ENCODE assay signal across 8 cellular contexts in genomic region chr1:228646717-228647522, GRCh38.
DNase-seq lines count a peak whose midpoint lies in the region; ATAC-seq and TF ChIP-seq lines count a peak whose summit lies in the region.

No MANE protein-coding gene starts in this region.

- no peaks in the 10 kb centered on the region for H3K9me3 Mint-ChIP-seq in activated naive CD4-positive, alpha-beta T cell treated with anti-CD3 and anti-CD28 coated beads, Interleukin-2, amount 50 U/mL, for 24 hours

- H3K27me3 ChIP-seq in OCI-LY1 (ENCODE audit: insufficient read depth, low read length) = no peaks in the 10 kb centered on the region

- H3K9ac ChIP-seq in OCI-LY1 (ENCODE audit: low read length) = peak overlapping the region; percentile 60

- H4K20me1 ChIP-seq in OCI-LY1 (ENCODE audit: insufficient read depth, low read length) = no peaks in the 10 kb centered on the region

- peak; percentile 68 for DNase-seq in DMS114 treated with DMSO at 0.1 percent for 48 hours (lab: John Stamatoyannopoulos, UW; ENCODE audit: unreplicated experiment)
- DNase-seq in left ventricle myocardium superior = peak; percentile 60
- no peak for DNase-seq in retinal pigment epithelial cell (ENCODE audit: low read depth)

- peak overlapping the region; percentile 24 for H3K27ac ChIP-seq in OCI-LY1 (ENCODE audit: low read depth, low read length, poor library complexity, severe bottlenecking)

- TF ChIP-seq CTCF in OCI-LY1 (IDR thresholded peaks at IDR 0.05; ENCODE audit: low read length) (no peak), retinal pigment epithelial cell (conservative IDR thresholded peaks at IDR 0.05; ENCODE audit: low read depth, low read length) (no peak)

- peaks cover 2% of the 10 kb centered on the region for H3K36me3 Mint-ChIP-seq in activated naive CD4-positive, alpha-beta T cell treated with anti-CD3 and anti-CD28 coated beads, Interleukin-2, amount 50 U/mL, for 24 hours

- no peaks in the 10 kb centered on the region for H3K9me3 ChIP-seq in OCI-LY1 (ENCODE audit: low read length)

- H3K4me2 ChIP-seq in OCI-LY1 (ENCODE audit: low read length) = peak overlapping the region; percentile 72

- peaks cover 31% of the 10 kb centered on the region for H3K4me1 Mint-ChIP-seq in activated naive CD4-positive, alpha-beta T cell treated with anti-CD3 and anti-CD28 coated beads, Interleukin-2, amount 50 U/mL, for 24 hours

- ATAC-seq in HG03025 (IDR thresholded peaks at IDR 0.05; ENCODE audit: low FRiP score, unreplicated experiment) (peak; percentile 43), left ventricle myocardium superior (peak; percentile 78), GM21528 (IDR thresholded peaks at IDR 0.05; ENCODE audit: low FRiP score, unreplicated experiment) (no peak), GM18519 (IDR thresholded peaks at IDR 0.05; ENCODE audit: low FRiP score, unreplicated experiment) (no peak)

- H3K36me3 ChIP-seq in OCI-LY1 (ENCODE audit: insufficient read depth, low read length) = peaks cover 7% of the 10 kb centered on the region; the same call in 1 of the 2 replicates

- no peaks in the 10 kb centered on the region for H3K9me2 ChIP-seq in OCI-LY1 (ENCODE audit: low read depth, low read length)

- intact Hi-C loops in left ventricle myocardium superior (cut with micrococcal nuclease) = no loop called here

- no peak overlapping the region for H2AFZ ChIP-seq in OCI-LY1 (ENCODE audit: low read length)

- peak overlapping the region; percentile 81 for H3K27ac Mint-ChIP-seq in activated naive CD4-positive, alpha-beta T cell treated with anti-CD3 and anti-CD28 coated beads, Interleukin-2, amount 50 U/mL, for 24 hours

- no peaks in the 10 kb centered on the region for H3K4me1 ChIP-seq in OCI-LY1 (ENCODE audit: insufficient read depth, low read length, severe bottlenecking)

- H3K4me3 Mint-ChIP-seq in activated naive CD4-positive, alpha-beta T cell treated with anti-CD3 and anti-CD28 coated beads, Interleukin-2, amount 50 U/mL, for 24 hours = peak overlapping the region; percentile 93

- H3F3A ChIP-seq in OCI-LY1 (ENCODE audit: insufficient read depth, low read length) = no peaks in the 10 kb centered on the region

- H3K27me3 Mint-ChIP-seq in activated naive CD4-positive, alpha-beta T cell treated with anti-CD3 and anti-CD28 coated beads, Interleukin-2, amount 50 U/mL, for 24 hours = peaks cover 31% of the 10 kb centered on the region

- no peaks in the 10 kb centered on the region for H3K79me2 ChIP-seq in OCI-LY1 (ENCODE audit: insufficient read depth, low read length)

- H3K4me3 ChIP-seq in OCI-LY1 (ENCODE audit: low read depth, low read length, poor library complexity, severe bottlenecking) (peak overlapping the region; percentile 63), retinal pigment epithelial cell (ENCODE audit: low read length) (peak overlapping the region; percentile 59)

Comparison
In these comparisons a context has a peak if more than half of its experiments do, and no peak if none do; other contexts are left out.
1. ATAC-seq: peak in HG03025 (single experiment) and left ventricle myocardium superior (single experiment); none in GM21528 (single experiment) and GM18519 (single experiment).